Comparison of ENCODE assay signal across 8 cellular contexts in genomic region chr15:82261566-82262421, GRCh38. TPM values are rescaled to one million over a fixed set of nuclear protein-coding genes. Genes with fewer than 3 reads are reported as not detected.
DNase-seq lines count a peak whose midpoint lies in the region; ATAC-seq and TF ChIP-seq lines count a peak whose summit lies in the region.
"Not testable (repeated sequence)": the region's sequence is repeated elsewhere in the genome, so short reads cannot be mapped to it uniquely, and the experiment has no call there.

No MANE protein-coding gene starts in this region.

- H3K4me3 ChIP-seq in GM06990 (replicated peaks; ENCODE audit: low read depth, low read length) (peak overlapping the region; percentile 83), HUES64 (ENCODE audit: low read length) (peak overlapping the region; percentile 99), SJSA1 (peak overlapping the region; percentile 84), adrenal gland (peak overlapping the region; percentile 14 to 92 (median 60)), neural progenitor cell (peak overlapping the region; percentile 95), thoracic aorta (peak overlapping the region; percentile 94)

- H3K4me1 Mint-ChIP-seq in H9 (peaks cover 25 to 27% of the 10 kb centered on the region in 2 experiments), neural progenitor cell (peaks cover 16% of the 10 kb centered on the region)

- not testable (repeated sequence) for H2BK5ac ChIP-seq in H9 (ENCODE audit: insufficient read length, low read length)

- not testable (repeated sequence) for H2AFZ ChIP-seq in H9 (ENCODE audit: low read length)
- peak overlapping the region; percentile 97 for H2AFZ ChIP-seq in neural progenitor cell (replicated peaks)

- H3K36me3 ChIP-seq in GM06990 (ENCODE audit: control insufficient read depth, insufficient read depth, low read length); adrenal gland (replicated peaks in 1 of 2); neural progenitor cell; thoracic aorta: not testable (repeated sequence)
- H3K36me3 ChIP-seq in HUES64 (ENCODE audit: insufficient read depth, low read length) (peaks cover 40% of the 10 kb centered on the region), SJSA1 (peaks cover 18% of the 10 kb centered on the region)

- H3K9me3 Mint-ChIP-seq in H9, neural progenitor cell: not testable (repeated sequence)

- peak overlapping the region; percentile 84 for H3K4me2 ChIP-seq in H9 (ENCODE audit: insufficient read depth, insufficient read length, low read length)
- peak overlapping the region; percentile 99 for H3K4me2 ChIP-seq in neural progenitor cell

- H3K27ac ChIP-seq in H9 (ENCODE audit: insufficient read length, low read depth, low read length) = not testable (repeated sequence)
- H3K27ac ChIP-seq in HUES64 (ENCODE audit: low read depth, low read length) (peak overlapping the region; percentile 70), SJSA1 (peak overlapping the region; percentile 49), adrenal gland (peak overlapping the region in 4 of 5 donors; percentile 69 to 88 (median 86)), neural progenitor cell (peak overlapping the region; percentile 79), thoracic aorta (peak overlapping the region in 1 of 2 donors; percentile 59)

- not testable (repeated sequence) for H3K79me2 ChIP-seq in H9 (ENCODE audit: insufficient read depth, low read length)
- peaks cover 28% of the 10 kb centered on the region for H3K79me2 ChIP-seq in neural progenitor cell (ENCODE audit: low read depth)

- not testable (repeated sequence) for H3K4ac ChIP-seq in H9 (ENCODE audit: low read depth, low read length)

- not testable (repeated sequence) for H3K18ac ChIP-seq in H9 (ENCODE audit: insufficient read length, low read depth, low read length)

- H3K27me3 ChIP-seq in GM06990 (replicated peaks; ENCODE audit: control insufficient read depth, insufficient read depth, low read length); H9 (ENCODE audit: insufficient read depth, low read length); HUES64 (ENCODE audit: insufficient read depth, low read length); SJSA1 (replicated peaks); adrenal gland; neural progenitor cell; thoracic aorta (replicated peaks; ENCODE audit: insufficient read depth): not testable (repeated sequence)

- H3K56ac ChIP-seq in H9 (ENCODE audit: insufficient read length, low read depth, low read length) = not testable (repeated sequence)

- not testable (repeated sequence) for H4K5ac ChIP-seq in H9 (ENCODE audit: insufficient read length, low read depth, low read length)

- not testable (repeated sequence) for H4K91ac ChIP-seq in H9 (ENCODE audit: insufficient read length, low read depth, low read length)

- not testable (repeated sequence) for H4K8ac ChIP-seq in H9 (replicated peaks; ENCODE audit: insufficient read length, low read depth, low read length)

- WGBS in H9 (ENCODE audit: extremely low coverage, insufficient read length, low lambda C conversion rate) = no CpG with 5 or more reads among the region's 19 CpGs
- 4% methylated on average over 16 of the region's 19 CpGs for WGBS in HUES64
- 3 to 4% (median 3%) methylated on average over 18 to 19 of the region's 19 CpGs for WGBS in adrenal gland, 4 donors

- peak; percentile 42 for ATAC-seq in Right ventricle myocardium superior (ENCODE audit: poor library complexity)
- not testable (repeated sequence) for ATAC-seq in thoracic aorta (ENCODE audit: insufficient number of reproducible peaks, low FRiP score, low read depth)

- H2BK120ac ChIP-seq in H9 (ENCODE audit: low read depth, low read length, poor library complexity, severe bottlenecking) = not testable (repeated sequence)

- peak overlapping the region; percentile 93 to 95 for H3K4me3 Mint-ChIP-seq in H9
- peak overlapping the region; percentile 96 for H3K4me3 Mint-ChIP-seq in neural progenitor cell

- not testable (repeated sequence) for H3F3A ChIP-seq in neural progenitor cell (ENCODE audit: low read depth)

- not testable (repeated sequence) for H3K23me2 ChIP-seq in H9 (ENCODE audit: insufficient read length, low read depth, low read length, poor library complexity, severe bottlenecking)

- not testable (repeated sequence) for H3K9me3 ChIP-seq in H9 (ENCODE audit: control insufficient read depth, low read depth, low read length); HUES64 (ENCODE audit: insufficient read depth, low read depth, low read length); SJSA1 (replicated peaks); adrenal gland (replicated peaks in 1 of 3); neural progenitor cell (ENCODE audit: low read depth); thoracic aorta

- H3K27ac Mint-ChIP-seq in H9 = peak overlapping the region in 2 of 3 experiments; percentile 33 to 84; a peak in 3 of 7 replicates
- not testable (repeated sequence) for H3K27ac Mint-ChIP-seq in neural progenitor cell

- TF ChIP-seq CTCF in GM06990 (IDR thresholded peaks at IDR 0.05; ENCODE audit: insufficient read depth, low read length, poor library complexity, severe bottlenecking); H9 (conservative IDR thresholded peaks at IDR 0.05); adrenal gland (IDR thresholded peaks at IDR 0.05); neural progenitor cell (IDR thresholded peaks at IDR 0.05); thoracic aorta (IDR thresholded peaks at IDR 0.05): not testable (repeated sequence)

- H3K27me3 Mint-ChIP-seq in H9 (ENCODE audit: low read depth); neural progenitor cell (ENCODE audit: insufficient read depth, low read depth): not testable (repeated sequence)

- not testable (repeated sequence) for H3K79me1 ChIP-seq in H9 (ENCODE audit: insufficient read depth, low read depth, low read length, poor library complexity, severe bottlenecking)

- DNase-seq in GM06990 (ENCODE audit: extremely low read depth, insufficient read length) = peak; percentile 18
- not testable (repeated sequence) for DNase-seq in H9; Right ventricle myocardium superior; neural progenitor cell (ENCODE audit: low spot score); thoracic aorta (ENCODE audit: low spot score)
- DNase-seq in SJSA1 (ENCODE audit: low read depth in 1 of 2, low spot score in 2 of 2) = peak; percentile 49 to 61
- peak; percentile 46 to 73 (median 69) for DNase-seq in adrenal gland

- not testable (repeated sequence) for H4K20me1 ChIP-seq in H9 (ENCODE audit: control insufficient read depth, insufficient read depth, insufficient read length)
- peaks cover 17% of the 10 kb centered on the region for H4K20me1 ChIP-seq in neural progenitor cell (ENCODE audit: low read depth)

- not testable (repeated sequence) for H2BK20ac ChIP-seq in H9 (ENCODE audit: low read depth, low read length, poor library complexity, severe bottlenecking)

- H2AK5ac ChIP-seq in H9 (ENCODE audit: insufficient read length, low read length) = not testable (repeated sequence)

- H3K23ac ChIP-seq in H9 (ENCODE audit: insufficient read length, low read depth, low read length) = not testable (repeated sequence)

- H3T11ph ChIP-seq in H9 (ENCODE audit: low read length) = not testable (repeated sequence)

- H3K36me3 Mint-ChIP-seq in H9 (ENCODE audit: insufficient read depth in 1 of 3, low read depth in 3 of 3) = peaks cover 4 to 27% (median 15%) of the 10 kb centered on the region in 3 experiments; a peak in 5 of 7 replicates
- not testable (repeated sequence) for H3K36me3 Mint-ChIP-seq in neural progenitor cell

- H3K4me1 ChIP-seq in H9 (ENCODE audit: insufficient read depth, low read length); SJSA1 (replicated peaks); neural progenitor cell: not testable (repeated sequence)
- H3K4me1 ChIP-seq in HUES64 (ENCODE audit: insufficient read depth, low read length) (peaks cover 16% of the 10 kb centered on the region), adrenal gland (replicated peaks in 1 of 2) (peaks cover 6 to 23% of the 10 kb centered on the region in 2 donors), thoracic aorta (ENCODE audit: control insufficient read depth in 1 of 2, low read depth in 2 of 2) (peaks cover 8 to 21% of the 10 kb centered on the region in 2 donors)

- H2BK12ac ChIP-seq in H9 (ENCODE audit: insufficient read length, low read depth, low read length) = not testable (repeated sequence)

- TF ChIP-seq POLR2A in adrenal gland (IDR thresholded peaks at IDR 0.05) = peak in 1 of 2 donors; percentile 8

- not testable (repeated sequence) for H3K14ac ChIP-seq in H9 (ENCODE audit: insufficient read depth, low read length)

- intact Hi-C loops in adrenal gland (cut with DNase I); Right ventricle myocardium superior (cut with DNase I): not testable (repeated sequence)

- H2BK15ac ChIP-seq in H9 (ENCODE audit: low read depth, low read length) = not testable (repeated sequence)

- H3K9ac ChIP-seq in H9 (ENCODE audit: extremely low read depth, insufficient read length, low read length) (peak overlapping the region; percentile 70), HUES64 (ENCODE audit: low read depth, low read length) (peak overlapping the region; percentile 86), neural progenitor cell (peak overlapping the region; percentile 50)

RNA-seq across cellular contexts. Expression of gene EFL1, which starts 0.7 kb away (rescaled TPM):
- total RNA-seq in H9 (2021) (27.8 and 29.4 TPM in 2 replicates), adrenal gland (10 to 100 TPM; 15.3 to 26.1 (median 18.0) TPM), Right ventricle myocardium superior (14.9 TPM), neural progenitor cell (ENCODE audit: low replicate concordance) (30.1 and 42.4 TPM in 2 replicates), thoracic aorta (10 to 100 TPM in 1 of 2 donors, 1 to 10 TPM in 1; 9.2 to 20.2 TPM)
- polyA plus RNA-seq in HUES64 (2013, experiment 1 of 2) = 23.3 TPM
- 24.8 TPM for polyA plus RNA-seq in HUES64 (2013, experiment 2 of 2)
- total RNA-seq in SJSA1 (2014; rRNA removed; shearing (Covaris generic)) = 15.1 and 16.6 TPM in 2 replicates
- polyA plus RNA-seq in adrenal gland = 10 to 100 TPM in 1 of 3 donors, 1 to 10 TPM in 2; 3.1 to 29.8 (median 3.5) TPM

RNA-seq across cellular contexts. Expression of gene SAXO2, which starts 0.8 kb away (rescaled TPM):
- total RNA-seq in H9 (2021) (2.6 and 3.1 TPM in 2 replicates), adrenal gland (1 to 10 TPM in 6 of 8 donors, under 1 TPM in 1, not detected in 1; 0.83 to 9.6 (median 3.4) TPM), Right ventricle myocardium superior (3.0 TPM), neural progenitor cell (ENCODE audit: low replicate concordance) (0.06 and 1.4 TPM in 2 replicates), thoracic aorta (not detected)
- polyA plus RNA-seq in HUES64 (2013, experiment 1 of 2) = 0.90 TPM
- polyA plus RNA-seq in HUES64 (2013, experiment 2 of 2) = 2.3 TPM
- 0.66 and 4.0 TPM in 2 replicates for total RNA-seq in SJSA1 (2014; rRNA removed; shearing (Covaris generic))
- 1 to 10 TPM in 2 of 3 donors, under 1 TPM in 1; 0.56 to 5.8 (median 2.1) TPM for polyA plus RNA-seq in adrenal gland
